ENCODE assay signal across 8 cellular contexts in the genomic region with DNA sequence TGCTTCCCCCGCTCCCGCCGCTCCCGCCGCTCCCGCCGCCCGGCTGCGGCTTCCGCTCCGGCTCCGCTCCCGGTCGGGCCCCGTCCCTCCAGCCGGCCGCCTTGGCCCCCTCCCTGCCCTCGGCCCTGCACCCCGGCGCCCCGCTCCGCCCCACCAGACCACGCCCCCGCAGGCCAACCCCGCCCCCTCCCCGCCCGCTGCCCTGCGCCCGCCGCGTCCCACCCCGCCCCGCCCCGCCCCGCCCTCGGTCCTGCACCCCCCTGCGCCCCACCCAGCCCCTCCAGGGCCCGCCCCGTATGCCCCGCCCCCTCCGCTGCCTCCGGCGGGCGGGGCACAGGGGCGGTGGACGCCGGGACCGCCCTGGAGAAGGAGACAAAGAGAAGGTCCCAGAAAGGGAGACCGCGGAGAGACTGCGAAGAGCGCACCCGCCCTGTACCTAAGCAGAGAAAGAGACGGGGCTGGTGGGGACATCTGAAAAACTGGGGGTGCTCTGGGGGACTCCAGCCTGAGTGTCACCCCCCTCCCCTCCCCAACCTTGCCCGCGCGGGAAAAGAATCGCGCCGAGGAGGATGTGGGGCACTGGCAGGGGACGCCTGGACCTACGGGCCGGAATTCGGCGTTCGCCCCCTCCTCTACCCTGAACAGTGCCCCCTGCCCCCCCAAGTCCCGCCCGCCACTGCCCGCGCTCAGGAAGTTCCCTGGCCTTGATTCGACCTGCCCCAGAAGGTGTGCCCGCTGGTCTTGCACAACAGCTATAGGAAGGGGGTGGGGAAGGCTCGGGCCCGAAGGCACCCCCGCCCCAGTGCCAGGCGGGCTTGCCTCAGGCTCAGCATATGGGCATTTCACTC. TPM values are rescaled to one million over a fixed set of nuclear protein-coding genes. Genes with fewer than 3 reads are reported as not detected.
DNase-seq lines count a peak whose midpoint lies in the region; ATAC-seq and TF ChIP-seq lines count a peak whose summit lies in the region.

No MANE protein-coding gene starts in this region.

- H3K27me3 ChIP-seq in GM23338 (ENCODE audit: insufficient read depth): no peaks in the 10 kb centered on the region; the same call in 1 of the 2 replicates

- H3K9me2 ChIP-seq in GM23338 (ENCODE audit: insufficient read depth): no peaks in the 10 kb centered on the region

- peaks cover 8% of the 10 kb centered on the region for H3K27me3 Mint-ChIP-seq in GM23338 (ENCODE audit: insufficient read depth, low read depth, poor library complexity)

- H4K20me1 ChIP-seq in GM23338 (replicated peaks; ENCODE audit: insufficient read depth): peaks cover 8% of the 10 kb centered on the region

- peak overlapping the region; percentile 59; the same call in 1 of the 2 replicates for H3K27ac Mint-ChIP-seq in GM23338

- H3K36me3 Mint-ChIP-seq in GM23338 (ENCODE audit: low read depth): no peaks in the 10 kb centered on the region

- H3K27ac ChIP-seq in C4-2B (peak overlapping the region; percentile 98), GM23338 (ENCODE audit: low read depth) (0 out of 2 replicates have a peak overlapping the region, but pooled peaks have one; percentile 78)

- DNase-seq in GM23338 (ENCODE audit: low spot score) (peak; percentile 91), NCI-H2171 treated with DMSO at 0.1 percent for 48 hours (lab: John Stamatoyannopoulos, UW) (peak; percentile 90), cardiac fibroblast (ENCODE audit: low read depth in 2 of 2) (peak; percentile 76 to 89), islet precursor cell (peak; percentile 90)
- peak; percentile 58 to 67 for DNase-seq in stimulated activated CD4-positive, alpha-beta T cell treated with anti-CD3 and anti-CD28 coated beads, Interleukin-15, amount 100 ng/mL, for 1 hour (ENCODE audit: low read depth in 1 of 2, low spot score in 1 of 2)

- peaks cover 41% of the 10 kb centered on the region for H3K79me2 ChIP-seq in GM23338 (replicated peaks; ENCODE audit: insufficient read depth)

- H3F3A ChIP-seq in GM23338 (replicated peaks; ENCODE audit: low read depth): peaks cover 19% of the 10 kb centered on the region; the same call in 1 of the 2 replicates

- H3K36me3 ChIP-seq in GM23338 (ENCODE audit: insufficient read depth): no peaks in the 10 kb centered on the region

- H3K9me3 Mint-ChIP-seq in GM23338: no peaks in the 10 kb centered on the region

- peak overlapping the region; percentile 89 for H3K4me3 ChIP-seq in GM23338
- H3K4me3 ChIP-seq in cardiac fibroblast (replicated peaks in 1 of 2; ENCODE audit: low read depth in 2 of 2, low read length in 2 of 2): peak overlapping the region; percentile 93 to 94

- H3K4me1 ChIP-seq in GM23338 (ENCODE audit: insufficient read depth): peaks cover 27% of the 10 kb centered on the region

- no peak for TF ChIP-seq CTCF in C4-2B (conservative IDR thresholded peaks at IDR 0.05)
- TF ChIP-seq CTCF in GM23338 (conservative IDR thresholded peaks at IDR 0.05; ENCODE audit: low read depth in 2 of 2): no peak
- TF ChIP-seq CTCF in cardiac fibroblast (IDR thresholded peaks at IDR 0.05; ENCODE audit: low read depth, low read length): no peak

- H2AFZ ChIP-seq in GM23338: peak overlapping the region; percentile 93

- H3K4me3 Mint-ChIP-seq in GM23338: peak overlapping the region; percentile 75

- peak overlapping the region; percentile 97 for H3K4me2 ChIP-seq in GM23338

- ATAC-seq in GM23338 (peak; percentile 71), HG02623 (IDR thresholded peaks at IDR 0.05; ENCODE audit: unreplicated experiment) (no peak)
- ATAC-seq in activated CD4-positive, CD25-positive, alpha-beta regulatory T cell treated with anti-CD3 and anti-CD28 coated beads, Interleukin-2, amount 50 U/mL, for 24 hours: peak; percentile 74 to 84

- H3K4me1 Mint-ChIP-seq in GM23338: peaks cover 29% of the 10 kb centered on the region

TF ChIP-seq in GM23338, 12 proteins besides CTCF, POLR2A, EP300 and RAD21:
- TF ChIP-seq, protein P1, sequence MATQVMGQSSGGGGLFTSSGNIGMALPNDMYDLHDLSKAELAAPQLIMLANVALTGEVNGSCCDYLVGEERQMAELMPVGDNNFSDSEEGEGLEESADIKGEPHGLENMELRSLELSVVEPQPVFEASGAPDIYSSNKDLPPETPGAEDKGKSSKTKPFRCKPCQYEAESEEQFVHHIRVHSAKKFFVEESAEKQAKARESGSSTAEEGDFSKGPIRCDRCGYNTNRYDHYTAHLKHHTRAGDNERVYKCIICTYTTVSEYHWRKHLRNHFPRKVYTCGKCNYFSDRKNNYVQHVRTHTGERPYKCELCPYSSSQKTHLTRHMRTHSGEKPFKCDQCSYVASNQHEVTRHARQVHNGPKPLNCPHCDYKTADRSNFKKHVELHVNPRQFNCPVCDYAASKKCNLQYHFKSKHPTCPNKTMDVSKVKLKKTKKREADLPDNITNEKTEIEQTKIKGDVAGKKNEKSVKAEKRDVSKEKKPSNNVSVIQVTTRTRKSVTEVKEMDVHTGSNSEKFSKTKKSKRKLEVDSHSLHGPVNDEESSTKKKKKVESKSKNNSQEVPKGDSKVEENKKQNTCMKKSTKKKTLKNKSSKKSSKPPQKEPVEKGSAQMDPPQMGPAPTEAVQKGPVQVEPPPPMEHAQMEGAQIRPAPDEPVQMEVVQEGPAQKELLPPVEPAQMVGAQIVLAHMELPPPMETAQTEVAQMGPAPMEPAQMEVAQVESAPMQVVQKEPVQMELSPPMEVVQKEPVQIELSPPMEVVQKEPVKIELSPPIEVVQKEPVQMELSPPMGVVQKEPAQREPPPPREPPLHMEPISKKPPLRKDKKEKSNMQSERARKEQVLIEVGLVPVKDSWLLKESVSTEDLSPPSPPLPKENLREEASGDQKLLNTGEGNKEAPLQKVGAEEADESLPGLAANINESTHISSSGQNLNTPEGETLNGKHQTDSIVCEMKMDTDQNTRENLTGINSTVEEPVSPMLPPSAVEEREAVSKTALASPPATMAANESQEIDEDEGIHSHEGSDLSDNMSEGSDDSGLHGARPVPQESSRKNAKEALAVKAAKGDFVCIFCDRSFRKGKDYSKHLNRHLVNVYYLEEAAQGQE (IDR thresholded peaks at IDR 0.05; ENCODE audit: unreplicated experiment): no peak
- no peak for TF ChIP-seq EZH2 (IDR thresholded peaks at IDR 0.05; ENCODE audit: low read depth, unreplicated experiment)
- peak; percentile 83 for TF ChIP-seq POLR2AphosphoS5 (IDR thresholded peaks at IDR 0.05; ENCODE audit: low read depth)
- TF ChIP-seq ZNF331 (CRISPR knock-in tag; IDR thresholded peaks at IDR 0.05; ENCODE audit: low read depth): no peak
TF ChIP-seq in GM23338: peak in this region for 1.

RNA-seq across cellular contexts. Expression of a gene that starts 42.9 kb away (rescaled TPM):
- total RNA-seq in GM23338 (2014; rRNA removed; shearing (Covaris generic)): 48.6 and 76.4 TPM in 2 replicates
- 45.8 and 50.4 TPM in 2 replicates for polyA plus RNA-seq in GM23338 (2016; fragmentation: Nextera tagmentation; extraction: Ambion mirVana)
